12 cellular contexts compared by ENCODE assay signal in the genomic region with DNA sequence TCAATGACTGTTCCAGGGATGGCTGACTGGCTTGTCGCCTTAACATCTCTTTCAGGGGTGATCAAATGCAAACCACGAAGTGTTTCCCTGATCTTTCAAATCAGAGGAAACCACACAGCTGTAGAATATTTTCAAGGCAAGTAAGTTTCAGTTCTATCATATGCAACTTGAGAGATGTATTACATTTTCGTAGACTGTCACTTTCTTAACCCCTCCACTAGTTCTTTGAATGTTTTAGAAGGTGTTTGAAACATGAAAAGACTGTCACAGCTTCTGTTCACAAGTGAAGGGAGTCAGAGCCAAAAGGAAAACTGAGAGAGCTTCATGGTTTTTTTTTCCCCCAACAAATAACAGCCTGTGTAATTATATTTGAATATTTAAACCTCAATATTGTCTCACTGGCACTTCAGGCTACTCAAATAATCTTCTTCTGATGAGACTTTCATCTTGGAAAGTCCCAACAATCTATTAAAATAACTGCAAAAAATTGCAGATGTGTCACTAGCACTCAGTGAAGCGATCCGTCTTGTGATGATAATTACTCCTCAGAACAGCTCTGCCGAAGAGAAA. TPM values are rescaled to one million over a fixed set of nuclear protein-coding genes. Genes with fewer than 3 reads are reported as not detected.
A peak's percentile ranks its signal among the peaks of the same experiment; 100 is the strongest.
DNase-seq lines count a peak whose midpoint lies in the region; ATAC-seq, FAIRE-seq and TF ChIP-seq lines count a peak whose summit lies in the region.
"Had no signal": no experiment of that assay in that cellular context is flagged by ENCODE, and none has a peak within 500 bp of the region (broad histone marks: within the 10 kb centered on the region; RNA-seq: fewer than 3 reads in every experiment).

No MANE protein-coding gene starts in this region.

- TF ChIP-seq CTCF in adrenal gland (IDR thresholded peaks at IDR 0.05): no peak
- no peak for TF ChIP-seq CTCF in D721Med (IDR thresholded peaks at IDR 0.05; ENCODE audit: insufficient read depth, missing control alignments)

- no peak for FAIRE-seq in D721Med (lab: Jason Lieb, UNC)
- FAIRE-seq: A549 had no signal

- no peak for TF ChIP-seq POLR2A in adrenal gland (IDR thresholded peaks at IDR 0.05)

- DNase-seq in activated CD4-positive, CD25-positive, alpha-beta regulatory T cell treated with anti-CD3 and anti-CD28 coated beads, Interleukin-2, amount 50 U/mL, for 72 hours: no peak
- DNase-seq in retina (peak; percentile 16), adrenal gland (no peak), D721Med (ENCODE audit: insufficient read length, low spot score) (no peak)
- DNase-seq: NCI-H69; stimulated activated CD4-positive, alpha-beta T cell treated with anti-CD3 and anti-CD28 coated beads, Interleukin-4, amount 100 ng/mL, for 24 hours; tibial artery had no signal

- H3K27ac ChIP-seq in adrenal gland: no peak overlapping the region
- H3K27ac ChIP-seq: A549, tibial artery had no signal

- ATAC-seq in activated CD4-positive, CD25-positive, alpha-beta regulatory T cell treated with anti-CD3 and anti-CD28 coated beads, Interleukin-2, amount 50 U/mL, for 24 hours: peak; percentile 38 to 73
- ATAC-seq in GM21717 (IDR thresholded peaks at IDR 0.05; ENCODE audit: unreplicated experiment) (peak; percentile 76), HG03457 (IDR thresholded peaks at IDR 0.05; ENCODE audit: unreplicated experiment) (peak; percentile 51), GM18873 (IDR thresholded peaks at IDR 0.05; ENCODE audit: low FRiP score, unreplicated experiment) (no peak)
- ATAC-seq: A549 had no signal

- no peak overlapping the region for H3K4me3 ChIP-seq in adrenal gland
- H3K4me3 ChIP-seq: A549, tibial artery had no signal

- 61 to 71% (median 69%) methylated on average over 6 of the region's 6 CpGs for WGBS in adrenal gland, 4 donors

- H3K4me1 ChIP-seq in adrenal gland (replicated peaks in 1 of 2): no peaks in the 10 kb centered on the region
- H3K4me1 ChIP-seq: A549, tibial artery had no signal

- H3K36me3 ChIP-seq in adrenal gland (replicated peaks in 1 of 2): no peaks in the 10 kb centered on the region
- H3K36me3 ChIP-seq: tibial artery had no signal

- no peaks in the 10 kb centered on the region for H3K27me3 ChIP-seq in adrenal gland

- H3K9me3 ChIP-seq in adrenal gland (replicated peaks in 1 of 3): no peaks in the 10 kb centered on the region
- H3K9me3 ChIP-seq: A549, tibial artery had no signal

- intact Hi-C loops in adrenal gland (cut with DNase I): no loop called here

RNA-seq across cellular contexts. Expression of a gene that starts 25.9 kb away (rescaled TPM):
- 10 to 100 TPM; 31.1 to 54.9 (median 43.3) TPM for total RNA-seq in adrenal gland
- polyA plus RNA-seq in adrenal gland: 10 to 100 TPM; 14.4 to 32.4 (median 18.2) TPM
